ENCODE assay signal across 8 cellular contexts in the genomic region with DNA sequence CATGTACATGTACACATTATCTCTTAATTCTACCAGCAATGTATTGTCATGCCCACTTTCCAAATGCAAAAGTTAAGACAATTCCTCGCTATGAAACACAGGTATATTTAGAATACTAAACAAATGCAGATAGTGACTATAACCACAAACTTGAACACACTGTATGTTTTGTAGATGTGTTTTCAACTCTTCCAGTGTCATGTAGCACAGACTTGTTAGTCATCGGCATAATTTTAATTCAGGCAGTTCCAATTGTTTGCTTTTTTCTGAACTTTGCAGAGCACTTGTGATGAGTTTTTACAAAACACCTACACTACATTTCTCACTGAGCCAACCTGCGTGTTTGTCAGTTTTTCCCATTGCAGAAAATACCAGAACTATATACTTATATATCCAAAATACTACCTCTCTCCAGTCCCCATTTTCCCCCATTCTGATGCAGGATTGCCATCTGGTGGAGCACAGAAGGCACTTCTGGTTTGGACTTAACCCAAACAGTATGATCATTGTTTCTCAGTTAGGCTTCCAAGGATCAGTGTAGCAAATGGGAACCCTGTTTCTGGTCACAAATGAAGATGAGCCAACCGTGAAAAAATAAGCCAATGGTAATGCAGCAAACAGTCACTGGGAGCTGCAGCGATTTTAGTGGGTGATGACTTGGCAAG.
DNase-seq lines count a peak whose midpoint lies in the region; ATAC-seq and TF ChIP-seq lines count a peak whose summit lies in the region.

No MANE protein-coding gene starts in this region.

- H3F3A ChIP-seq in GM23248 (ENCODE audit: insufficient read depth) = no peaks in the 10 kb centered on the region

- H3K9me3 ChIP-seq in GM23248 (ENCODE audit: low read depth) (no peaks in the 10 kb centered on the region), upper lobe of right lung (no peaks in the 10 kb centered on the region)

- H2AFZ ChIP-seq in GM23248 = no peak overlapping the region

- no peak overlapping the region for H3K27ac ChIP-seq in GM23248
- H3K27ac ChIP-seq in upper lobe of right lung = no peak overlapping the region

- H3K4me2 ChIP-seq in GM23248 (ENCODE audit: unreplicated experiment) = no peak overlapping the region

- no peaks in the 10 kb centered on the region for H3K36me3 ChIP-seq in GM23248 (ENCODE audit: low read depth)
- H3K36me3 ChIP-seq in upper lobe of right lung = no peaks in the 10 kb centered on the region

- intact Hi-C loops in upper lobe of right lung (cut with DNase I) = no loop called here

- in situ Hi-C loops in GM23248 (cut with MboI) = no loop called here
- in situ Hi-C loops in astrocyte of the spinal cord (cut with HindIII; ENCODE audit: low sequenced_read_pairs) = no loop called here

- H3K27me3 ChIP-seq in GM23248 (replicated peaks; ENCODE audit: insufficient read depth) = no peaks in the 10 kb centered on the region
- no peaks in the 10 kb centered on the region for H3K27me3 ChIP-seq in upper lobe of right lung

- H3K4me3 ChIP-seq in GM23248 (no peak overlapping the region), astrocyte of the spinal cord (ENCODE audit: low read depth, low read length) (no peak overlapping the region), upper lobe of right lung (no peak overlapping the region)

- H3K9ac ChIP-seq in GM23248 = no peak overlapping the region

- ATAC-seq in upper lobe of right lung (peak; percentile 50), esophagus mucosa (no peak)

- H4K20me1 ChIP-seq in GM23248 (ENCODE audit: insufficient read depth) = no peaks in the 10 kb centered on the region

- 29 to 32% methylated on average over 5 of the region's 5 CpGs for WGBS in GM23248 (ENCODE audit: low coverage in 1 of 2, low lambda C conversion rate in 2 of 2, missing lambda C conversion rate in 2 of 2), 2 experiments

- H3K79me2 ChIP-seq in GM23248 (ENCODE audit: insufficient read depth) = no peaks in the 10 kb centered on the region

- no peaks in the 10 kb centered on the region for H3K9me2 ChIP-seq in GM23248 (ENCODE audit: insufficient read depth)

- H3K4me1 ChIP-seq in GM23248 (ENCODE audit: insufficient read depth) (no peaks in the 10 kb centered on the region), upper lobe of right lung (no peaks in the 10 kb centered on the region)

- peak; percentile 46 to 50 for DNase-seq in AML-193 (lab: John Stamatoyannopoulos, UW)
- peak; percentile 43 for DNase-seq in GM23248
- peak; percentile 60 for DNase-seq in NCI-H345 treated with DMSO at 0.1 percent for 48 hours (lab: John Stamatoyannopoulos, UW; ENCODE audit: unreplicated experiment)
- DNase-seq in astrocyte of the spinal cord (ENCODE audit: low read depth, low spot score) = peak; percentile 69
- peak; percentile 96 for DNase-seq in inferior parietal cortex (ENCODE audit: extremely low spot score)
- no peak for DNase-seq in upper lobe of right lung
- DNase-seq in NK-92 treated with Interleukin-12 subunit alpha and Interleukin-12 subunit beta, amount 100 ng/mL, for 24 hours (lab: John Stamatoyannopoulos, UW) = no peak

- peak; percentile 73 for TF ChIP-seq CTCF in astrocyte of the spinal cord (IDR thresholded peaks at IDR 0.05; ENCODE audit: low read depth, low read length)
- peak; percentile 58 for TF ChIP-seq CTCF in upper lobe of right lung (IDR thresholded peaks at IDR 0.05)

Comparison
In these comparisons a context has a peak if more than half of its experiments do, and no peak if none do; other contexts are left out.
1. DNase-seq: peak in AML-193 (2 of 2), GM23248 (single experiment), NCI-H345 treated with DMSO at 0.1 percent for 48 hours (single experiment), astrocyte of the spinal cord (single experiment) and inferior parietal cortex (single experiment); none in upper lobe of right lung (single experiment) and NK-92 treated with Interleukin-12 subunit alpha and Interleukin-12 subunit beta, amount 100 ng/mL, for 24 hours (single experiment).